8 cellular contexts compared by ENCODE assay signal in genomic region chr1:150973258-150973825, GRCh38.
A peak's percentile ranks its signal among the peaks of the same experiment; 100 is the strongest.
DNase-seq lines count a peak whose midpoint lies in the region; ATAC-seq and TF ChIP-seq lines count a peak whose summit lies in the region.

No MANE protein-coding gene starts in this region.

- peak overlapping the region; percentile 75 for H3K9ac ChIP-seq in mucosa of stomach (ENCODE audit: low read length)

- H3K4me1 ChIP-seq in mucosa of stomach (ENCODE audit: control insufficient read depth, insufficient read depth, low read length) = peaks cover 57% of the 10 kb centered on the region

- H3K36me3 ChIP-seq in mucosa of stomach (ENCODE audit: control insufficient read depth, insufficient read depth, low read length) = no peaks in the 10 kb centered on the region

- ATAC-seq in GM21576 (IDR thresholded peaks at IDR 0.05; ENCODE audit: unreplicated experiment) = no peak
- no peak for ATAC-seq in HG03159 (IDR thresholded peaks at IDR 0.05; ENCODE audit: unreplicated experiment)

- no peaks in the 10 kb centered on the region for H3K9me3 ChIP-seq in mucosa of stomach (ENCODE audit: control insufficient read depth, low read length)

- DNase-seq in EH (ENCODE audit: low read depth) (peak; percentile 34), OCI-M1 (lab: John Stamatoyannopoulos, UW) (peak; percentile 65), choroid plexus epithelial cell (ENCODE audit: low read depth) (no peak), middle frontal gyrus (ENCODE audit: extremely low spot score, low spot score) (no peak), GDM1 (lab: John Stamatoyannopoulos, UW) (no peak)

- H3K27me3 ChIP-seq in mucosa of stomach (ENCODE audit: control insufficient read depth, insufficient read depth, low read length) = no peaks in the 10 kb centered on the region

- H3K4me3 ChIP-seq in choroid plexus epithelial cell (ENCODE audit: low read depth, low read length) = peak overlapping the region; percentile 90
- peak overlapping the region; percentile 57 for H3K4me3 ChIP-seq in mucosa of stomach (ENCODE audit: low read length)

- TF ChIP-seq CTCF in choroid plexus epithelial cell (conservative IDR thresholded peaks at IDR 0.05; ENCODE audit: low read depth, low read length) = no peak

Comparison
In these comparisons a context has a peak if more than half of its experiments do, and no peak if none do; other contexts are left out.
1. DNase-seq: peak in EH (single experiment) and OCI-M1 (single experiment); none in choroid plexus epithelial cell (single experiment), middle frontal gyrus (single experiment) and GDM1 (single experiment).